In genomic region chr11:131987703-131988102, GRCh38 we compare ENCODE assay signal across 24 cellular contexts.
"Had no signal": no experiment of that assay in that cellular context is flagged by ENCODE, and none has a peak within 500 bp of the region (broad histone marks: within the 10 kb centered on the region; RNA-seq: fewer than 3 reads in every experiment).

No MANE protein-coding gene starts in this region.

- H3K4me3 ChIP-seq: colonic mucosa, heart left ventricle, left lung, lung, right lobe of liver, testis, transverse colon had no signal

- H3K9me3 ChIP-seq: colonic mucosa, neutrophil, right lobe of liver, testis, transverse colon had no signal

- H3K27ac ChIP-seq: colonic mucosa, heart left ventricle, left lung, neutrophil, right lobe of liver, testis, transverse colon had no signal

- H3K27me3 ChIP-seq: colonic mucosa, dorsolateral prefrontal cortex, heart left ventricle, left lung, neutrophil, right lobe of liver, testis, transverse colon had no signal

- FAIRE-seq: urothelium cell line had no signal

- ATAC-seq: activated CD8-positive, alpha-beta T cell treated with anti-CD3 and anti-CD28 coated beads for 36 hours; activated naive CD8-positive, alpha-beta T cell treated with anti-CD3 and anti-CD28 coated beads, Interleukin-2, amount 50 U/mL, for 24 hours; activated T-cell treated with anti-CD3 and anti-CD28 coated beads, Interleukin-2, amount 50 U/mL, for 4 hours; heart left ventricle; left lung; right lobe of liver had no signal

- H3K36me3 ChIP-seq: colonic mucosa, heart left ventricle, left lung, neutrophil, right lobe of liver, transverse colon had no signal

- H3K4me1 ChIP-seq: colonic mucosa, heart left ventricle, left lung, right lobe of liver, testis, transverse colon had no signal

- DNase-seq: activated B cell treated with CpG ODN at 0.5 μM for 24 hours; activated CD4-positive, alpha-beta T cell treated with anti-CD3 and anti-CD28 coated beads, Interleukin-2, amount 50 U/mL, for 1 hour; activated CD8-positive, alpha-beta T cell treated with anti-CD3 and anti-CD28 coated beads for 36 hours; activated naive CD8-positive, alpha-beta T cell treated with anti-CD3 and anti-CD28 coated beads, Interleukin-2, amount 50 U/mL, for 24 hours; activated T-cell treated with anti-CD3 and anti-CD28 coated beads, Interleukin-2, amount 50 U/mL, for 4 hours; amygdala; cerebellar nuclear complex; colonic mucosa; dorsolateral prefrontal cortex; effector memory CD4-positive, alpha-beta T cell; foreskin fibroblast; heart left ventricle; kidney glomerular epithelial cell; left lung; naive B cell; nephron progenitor cell; right lobe of liver; stimulated activated CD4-positive, alpha-beta T cell treated with anti-CD3 and anti-CD28 coated beads, Interleukin-2, amount 100 ng/mL, for 48 hours; stimulated activated naive CD4-positive, alpha-beta T cell treated with Interleukin-2 at 50 U/mL for 16 hours; testis; transverse colon had no signal
